In the genomic region with DNA sequence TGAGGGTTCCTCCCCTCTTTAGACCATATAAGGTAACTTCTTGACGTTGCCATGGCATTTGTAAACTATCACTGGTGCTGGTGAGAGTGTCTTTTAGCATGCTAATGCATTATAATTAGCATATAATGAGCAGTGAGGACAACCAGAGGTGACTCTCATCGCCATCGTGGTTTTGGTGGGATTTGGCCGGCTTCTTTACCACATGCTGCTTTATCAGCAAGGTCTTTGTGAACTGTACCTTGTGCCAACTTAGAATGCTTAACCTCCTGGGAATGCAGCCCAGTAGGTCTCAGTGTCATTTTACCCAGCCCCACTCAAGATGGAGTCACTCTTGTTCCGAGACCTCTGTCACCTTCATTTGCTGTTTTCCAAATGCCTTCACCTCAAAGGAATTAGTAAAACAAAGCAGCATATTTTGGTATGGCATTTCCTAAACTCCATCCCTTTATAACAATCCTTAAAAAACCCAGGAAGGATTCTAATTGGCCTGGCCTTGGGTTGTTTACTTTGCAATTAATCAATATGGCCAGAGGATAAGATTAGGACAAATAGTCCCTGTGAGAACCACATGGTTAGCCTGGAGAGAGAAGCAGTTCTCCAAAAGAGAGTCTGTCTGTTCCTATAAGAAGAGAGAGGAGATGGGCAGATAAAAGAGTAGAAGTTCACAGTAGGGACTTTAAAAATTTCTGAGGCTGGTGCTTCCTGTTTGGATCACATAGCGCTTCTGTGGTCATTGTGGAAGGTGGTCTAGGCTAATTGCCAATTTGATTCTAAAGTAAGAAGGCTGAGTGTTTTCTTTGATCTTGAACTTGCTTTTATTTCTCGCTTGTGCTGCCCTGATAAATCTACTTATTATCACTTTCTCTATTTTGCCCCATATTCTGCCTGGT, we compare ENCODE assay signal across 1 cellular context.
TF ChIP-seq lines count a peak whose summit lies in the region.

No MANE protein-coding gene starts in this region.

TF ChIP-seq in H1, 55 proteins besides CTCF, POLR2A, EP300 and RAD21:
- no peak for TF ChIP-seq JUN (IDR thresholded peaks at IDR 0.05; ENCODE audit: low read depth, low read length)
- TF ChIP-seq ASH2L (IDR thresholded peaks at IDR 0.05; ENCODE audit: low read length) = no peak
- TF ChIP-seq SIX5 (IDR thresholded peaks at IDR 0.05; ENCODE audit: low read depth, low read length) = no peak
- peak; percentile 86 for TF ChIP-seq SRF (IDR thresholded peaks at IDR 0.05; ENCODE audit: low read depth, low read length)
- TF ChIP-seq RXRA (IDR thresholded peaks at IDR 0.05; ENCODE audit: insufficient read depth, low read depth, low read length) = no peak
- no peak for TF ChIP-seq CHD1 (IDR thresholded peaks at IDR 0.05; ENCODE audit: low read depth, low read length)
- no peak for TF ChIP-seq PHF8 (conservative IDR thresholded peaks at IDR 0.05; ENCODE audit: low read depth, low read length)
- TF ChIP-seq SP1 (IDR thresholded peaks at IDR 0.05; ENCODE audit: low read depth, low read length) = no peak
- TF ChIP-seq SP4 (IDR thresholded peaks at IDR 0.05; ENCODE audit: low read length) = no peak
- TF ChIP-seq, protein P1, sequence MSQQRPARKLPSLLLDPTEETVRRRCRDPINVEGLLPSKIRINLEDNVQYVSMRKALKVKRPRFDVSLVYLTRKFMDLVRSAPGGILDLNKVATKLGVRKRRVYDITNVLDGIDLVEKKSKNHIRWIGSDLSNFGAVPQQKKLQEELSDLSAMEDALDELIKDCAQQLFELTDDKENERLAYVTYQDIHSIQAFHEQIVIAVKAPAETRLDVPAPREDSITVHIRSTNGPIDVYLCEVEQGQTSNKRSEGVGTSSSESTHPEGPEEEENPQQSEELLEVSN (IDR thresholded peaks at IDR 0.05) = peak; percentile 86
- TF ChIP-seq RFX5 (IDR thresholded peaks at IDR 0.05; ENCODE audit: borderline replicate concordance, low read depth, low read length) = no peak
- TF ChIP-seq, protein P2, sequence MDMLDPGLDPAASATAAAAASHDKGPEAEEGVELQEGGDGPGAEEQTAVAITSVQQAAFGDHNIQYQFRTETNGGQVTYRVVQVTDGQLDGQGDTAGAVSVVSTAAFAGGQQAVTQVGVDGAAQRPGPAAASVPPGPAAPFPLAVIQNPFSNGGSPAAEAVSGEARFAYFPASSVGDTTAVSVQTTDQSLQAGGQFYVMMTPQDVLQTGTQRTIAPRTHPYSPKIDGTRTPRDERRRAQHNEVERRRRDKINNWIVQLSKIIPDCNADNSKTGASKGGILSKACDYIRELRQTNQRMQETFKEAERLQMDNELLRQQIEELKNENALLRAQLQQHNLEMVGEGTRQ (IDR thresholded peaks at IDR 0.05; ENCODE audit: low read length) = no peak
- 0 out of 2 replicates have a peak, but pooled peaks have one; percentile 10 for TF ChIP-seq YY1 (IDR thresholded peaks at IDR 0.05; ENCODE audit: low read depth, low read length)
- TF ChIP-seq TAF7 (optimal IDR thresholded peaks at IDR 0.05; ENCODE audit: borderline replicate concordance, low read depth, low read length) = no peak
- TF ChIP-seq POLR2AphosphoS5 (IDR thresholded peaks at IDR 0.05; ENCODE audit: low read depth, low read length) = no peak
- no peak for TF ChIP-seq CTBP2 (IDR thresholded peaks at IDR 0.05; ENCODE audit: borderline replicate concordance, insufficient read depth, insufficient read length, low read length)
- TF ChIP-seq, protein P3, sequence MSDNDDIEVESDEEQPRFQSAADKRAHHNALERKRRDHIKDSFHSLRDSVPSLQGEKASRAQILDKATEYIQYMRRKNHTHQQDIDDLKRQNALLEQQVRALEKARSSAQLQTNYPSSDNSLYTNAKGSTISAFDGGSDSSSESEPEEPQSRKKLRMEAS (IDR thresholded peaks at IDR 0.05) = peak; percentile 68
